ENCODE assay signal across 8 cellular contexts in the genomic region with DNA sequence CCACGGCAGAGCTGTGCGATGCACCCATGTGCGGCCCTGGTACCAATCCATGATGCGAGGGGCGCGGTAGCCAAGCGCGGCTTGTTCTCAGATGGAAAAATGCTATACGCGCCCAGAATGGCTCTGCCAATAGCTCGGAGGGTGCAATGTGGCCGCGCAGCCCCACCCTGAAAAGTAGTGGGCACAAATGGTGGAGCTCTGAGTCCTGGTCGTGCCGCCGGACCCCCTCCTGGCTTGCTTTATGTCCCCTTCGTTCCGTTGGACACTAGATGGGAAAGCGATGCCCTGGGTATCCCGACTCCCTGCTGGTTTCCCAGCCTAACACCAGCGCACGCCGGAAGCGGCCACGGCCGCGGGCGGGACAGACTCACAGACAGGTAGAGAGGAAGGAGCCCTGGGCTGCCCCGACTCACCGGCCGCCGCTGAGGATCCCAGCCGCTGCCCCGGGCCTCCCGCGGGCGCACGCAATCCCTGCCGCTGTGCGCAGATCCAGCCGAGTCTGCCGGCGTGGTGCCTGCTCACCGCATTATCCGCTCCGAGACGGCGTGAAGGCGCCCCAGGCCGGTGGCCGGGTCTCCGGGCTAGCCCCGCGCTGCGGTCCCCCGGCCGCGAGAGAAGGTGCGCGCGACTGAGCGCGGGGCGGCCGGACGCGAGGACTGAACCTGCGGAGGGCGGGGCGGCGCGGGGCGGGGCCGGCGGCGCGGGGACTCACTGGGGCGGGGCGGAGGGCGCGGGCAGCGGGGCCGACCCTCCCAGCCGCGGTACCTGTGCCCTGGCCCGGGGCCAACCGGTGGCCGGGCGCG. TPM values are rescaled to one million over a fixed set of nuclear protein-coding genes. Genes with fewer than 3 reads are reported as not detected.
DNase-seq lines count a peak whose midpoint lies in the region; ATAC-seq, FAIRE-seq and TF ChIP-seq lines count a peak whose summit lies in the region.

A gene with protein sequence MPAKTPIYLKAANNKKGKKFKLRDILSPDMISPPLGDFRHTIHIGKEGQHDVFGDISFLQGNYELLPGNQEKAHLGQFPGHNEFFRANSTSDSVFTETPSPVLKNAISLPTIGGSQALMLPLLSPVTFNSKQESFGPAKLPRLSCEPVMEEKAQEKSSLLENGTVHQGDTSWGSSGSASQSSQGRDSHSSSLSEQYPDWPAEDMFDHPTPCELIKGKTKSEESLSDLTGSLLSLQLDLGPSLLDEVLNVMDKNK (minus strand): TSS at position 630 of the 803 bp plus-strand sequence. CDS start 25,055 bp downstream, outside the sequence.

- peak within 1 kb of the TSS; percentile 89 for H2AFZ ChIP-seq in GM12878 (ENCODE audit: control insufficient read depth, low read depth, low read length)

- TF ChIP-seq POLR2A in GM12878 (IDR thresholded peaks at IDR 0.05; ENCODE audit: low read depth, low read length) (peak; percentile 87), spleen (IDR thresholded peaks at IDR 0.05) (peak in 2 of 3 donors; percentile 22 to 72)

- peak within 1 kb of the TSS; percentile 77 for H3K27ac ChIP-seq in GM12878 (ENCODE audit: control insufficient read depth, insufficient read depth)
- peak within 1 kb of the TSS; percentile 86 to 97 (median 94) for H3K27ac ChIP-seq in spleen

- TF ChIP-seq EP300 in GM12878 (IDR thresholded peaks at IDR 0.05; ENCODE audit: borderline replicate concordance in 1 of 2, control insufficient read depth in 1 of 2, low read depth in 2 of 2, low read length in 2 of 2): no peak

- TF ChIP-seq CTCF in GM12878 (IDR thresholded peaks at IDR 0.05 in 2 of 3, conservative IDR thresholded peaks at IDR 0.05 in 1 of 3; ENCODE audit: control insufficient read depth in 2 of 3, extremely low read depth in 1 of 3, insufficient read depth in 1 of 3, low read depth in 3 of 3, low read length in 3 of 3) (no peak), spleen (IDR thresholded peaks at IDR 0.05 in 8 of 11, conservative IDR thresholded peaks at IDR 0.05 in 3 of 11) (no peak)

- ATAC-seq in GM21825 (IDR thresholded peaks at IDR 0.05; ENCODE audit: unreplicated experiment): peak; percentile 55
- ATAC-seq in GM12878: peak; percentile 72

- intact Hi-C loops in GM12878 (cut with micrococcal nuclease; ENCODE audit: unreplicated experiment): loop anchor here (2.0 to 5.0 kb wide), 4 partner anchors 14 to 256 kb away; no protein-coding TSS in a partner anchor
- intact Hi-C loops in spleen (cut with DNase I; ENCODE audit: low total_unique reads): no loop called here

- H3K4me3 ChIP-seq in GM12878 (peak within 1 kb of the TSS; percentile 87), iPS-18c (ENCODE audit: insufficient read depth, low read depth, low read length) (peak within 1 kb of the TSS; percentile 88), spleen (peak within 1 kb of the TSS; percentile 82 to 95 (median 90))

- CTCF ChIA-PET in GM12878 (lab: Yijun Ruan, JAX): interaction anchor here (0.7 to 3.2 kb wide), 9 partner anchors 14 to 256 kb away, joined by 3 to 15 read pairs (median 5); no protein-coding TSS in a partner anchor

- H3K36me3 ChIP-seq in ES-I3 (ENCODE audit: insufficient read depth, low read length) (no peaks in the 10 kb centered on the region; the same call in 1 of the 2 replicates), GM12878 (ENCODE audit: control insufficient read depth in 2 of 2, insufficient read depth in 2 of 2, low read length in 1 of 2) (peaks cover 2 to 7% of the 10 kb centered on the region in 2 experiments; a peak in 3 of 4 replicates), spleen (peaks cover 0 to 8% (median 2%) of the 10 kb centered on the region in 6 donors)

- WGBS in GM12878 (ENCODE audit: insufficient coverage, insufficient replicate concordance, low lambda C conversion rate, missing lambda C conversion rate): 1% methylated on average over 89 of the region's 90 CpGs
- 0 to 1% (median 0%) methylated on average over 25 to 90 of the region's 90 CpGs for WGBS in spleen, 5 donors

- no peaks in the 10 kb centered on the region for H3K27me3 ChIP-seq in GM12878 (replicated peaks in 1 of 2; ENCODE audit: control insufficient read depth in 2 of 2, insufficient read depth in 2 of 2, low read length in 1 of 2)
- H3K27me3 ChIP-seq in spleen (replicated peaks in 1 of 7): no peaks in the 10 kb centered on the region

- TF ChIP-seq RAD21 in GM12878 (IDR thresholded peaks at IDR 0.05; ENCODE audit: insufficient read depth, low read depth, low read length): 0 out of 2 replicates have a peak, but pooled peaks have one; percentile 8

- H3K9ac ChIP-seq in ES-I3 (ENCODE audit: low read depth, low read length) (peak within 1 kb of the TSS; percentile 90), GM12878 (ENCODE audit: control insufficient read depth, insufficient read depth, low read length) (peak within 1 kb of the TSS; percentile 84)

- H3K79me2 ChIP-seq in GM12878 (ENCODE audit: control insufficient read depth, insufficient read depth, low read length): peaks cover 59% of the 10 kb centered on the region

- no peak for FAIRE-seq in GM12878 (lab: Jason Lieb, UNC)

- SMC1A ChIA-PET in GM12878 (lab: Charles Lee; ENCODE audit: uncharacterized antibody, unreplicated experiment): interaction anchor here (0.8 to 14.0 kb wide), 15 partner anchors 15 to 275 kb away, joined by 3 to 246 read pairs (median 6); no protein-coding TSS in a partner anchor

- peak within 1 kb of the TSS; percentile 93 for H3K4me2 ChIP-seq in GM12878 (ENCODE audit: control insufficient read depth, insufficient read depth)

- POLR2A ChIA-PET in GM12878 (lab: Charles Lee): interaction anchor here (0.6 to 9.9 kb wide), 9 partner anchors 15 to 206 kb away, joined by 3 to 171 read pairs (median 4); no protein-coding TSS in a partner anchor

- RAD21 ChIA-PET in GM12878 (lab: Charles Lee; ENCODE audit: unreplicated experiment): interaction anchor here (0.6 to 7.8 kb wide), 24 partner anchors 12 to 257 kb away, joined by 3 to 127 read pairs (median 5); no protein-coding TSS in a partner anchor

- in situ Hi-C loops in GM12878 (cut with MboI): no loop called here

- H3K9me3 ChIP-seq in ES-I3 (ENCODE audit: control insufficient read depth, insufficient read depth, low read length): no peaks in the 10 kb centered on the region
- H3K9me3 ChIP-seq in GM12878 (replicated peaks; ENCODE audit: control insufficient read depth, insufficient read depth, low read length): no peaks in the 10 kb centered on the region
- H3K9me3 ChIP-seq in iPS-18c (ENCODE audit: control insufficient read depth, insufficient read depth, low read length): peaks cover 2% of the 10 kb centered on the region
- no peaks in the 10 kb centered on the region for H3K9me3 ChIP-seq in spleen

- BruUV-seq in GM12878 (replicated peaks; lab: Mats Ljungman, UMichigan): no TSS peak

- no peaks in the 10 kb centered on the region for H4K20me1 ChIP-seq in GM12878 (ENCODE audit: control insufficient read depth, insufficient read depth)

- peak; percentile 61 for DNase-seq in M059J (ENCODE audit: low read depth)
- peak; percentile 61 for DNase-seq in T-helper 22 cell (ENCODE audit: low read depth)
- DNase-seq in GM12878 (ENCODE audit: low read depth, low spot score): no peak
- peak; percentile 94 for DNase-seq in spleen
- no peak for DNase-seq in NCI-H187 (lab: John Stamatoyannopoulos, UW)

- H3K4me1 ChIP-seq in ES-I3 (ENCODE audit: insufficient read depth, low read length) (peaks cover 29% of the 10 kb centered on the region), GM12878 (ENCODE audit: control insufficient read depth, insufficient read depth, low read length) (no peaks in the 10 kb centered on the region; the same call in 1 of the 2 replicates), spleen (peaks cover 12 to 84% (median 60%) of the 10 kb centered on the region in 6 donors)

TF ChIP-seq in GM12878, 131 proteins besides CTCF, POLR2A, EP300 and RAD21 (continues in another document):
- TF ChIP-seq POU2F2 (IDR thresholded peaks at IDR 0.05; ENCODE audit: borderline replicate concordance, low read depth, low read length) (peak; percentile 69; the same call in 2 of the 3 replicates), SREBF1 (IDR thresholded peaks at IDR 0.05; ENCODE audit: low read length) (no peak), ZZZ3 (IDR thresholded peaks at IDR 0.05; ENCODE audit: control insufficient read depth, insufficient read length, low read depth) (no peak), POLR2AphosphoS2 (IDR thresholded peaks at IDR 0.05; ENCODE audit: low read depth, low read length) (peak; percentile 11; the same call in 1 of the 2 replicates), CHD1 (IDR thresholded peaks at IDR 0.05; ENCODE audit: low read depth, low read length) (0 out of 2 replicates have a peak, but pooled peaks have one; percentile 44)
- TF ChIP-seq, protein P1, sequence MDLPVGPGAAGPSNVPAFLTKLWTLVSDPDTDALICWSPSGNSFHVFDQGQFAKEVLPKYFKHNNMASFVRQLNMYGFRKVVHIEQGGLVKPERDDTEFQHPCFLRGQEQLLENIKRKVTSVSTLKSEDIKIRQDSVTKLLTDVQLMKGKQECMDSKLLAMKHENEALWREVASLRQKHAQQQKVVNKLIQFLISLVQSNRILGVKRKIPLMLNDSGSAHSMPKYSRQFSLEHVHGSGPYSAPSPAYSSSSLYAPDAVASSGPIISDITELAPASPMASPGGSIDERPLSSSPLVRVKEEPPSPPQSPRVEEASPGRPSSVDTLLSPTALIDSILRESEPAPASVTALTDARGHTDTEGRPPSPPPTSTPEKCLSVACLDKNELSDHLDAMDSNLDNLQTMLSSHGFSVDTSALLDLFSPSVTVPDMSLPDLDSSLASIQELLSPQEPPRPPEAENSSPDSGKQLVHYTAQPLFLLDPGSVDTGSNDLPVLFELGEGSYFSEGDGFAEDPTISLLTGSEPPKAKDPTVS (IDR thresholded peaks at IDR 0.05; ENCODE audit: low read depth, low read length): no peak

RNA-seq across cellular contexts. Expression of the gene that starts here (rescaled TPM):
- 63.4 and 78.4 TPM in 2 replicates for total RNA-seq in M059J (2014; rRNA removed; shearing (Covaris generic))
- total RNA-seq in GM12878 (2013; cell fraction: nucleolus; rRNA removed): 36.3 and 37.4 TPM in 2 replicates
- total RNA-seq in GM12878 (2014; rRNA removed): 36.2 and 36.9 TPM in 2 replicates
- 44.6 and 46.5 TPM in 2 replicates for total RNA-seq in GM12878 (2014; rRNA removed; fragmentation: Illumina TruSeq; extraction: Trizol)
- total RNA-seq in GM12878 (2021): 63.1 and 67.6 TPM in 2 replicates
- polyA plus RNA-seq in GM12878 (2011; ENCODE audit: low read depth): 8.8 TPM
- 47.3 and 47.4 TPM in 2 replicates for polyA plus RNA-seq in GM12878 (2011; rRNA removed)
- polyA plus RNA-seq in GM12878 (2011; cell fraction: cytosol; rRNA removed): 51.0 and 62.8 TPM in 2 replicates
- polyA plus RNA-seq in GM12878 (2011; cell fraction: nucleus; rRNA removed): 33.6 and 47.7 TPM in 2 replicates
- polyA plus RNA-seq in GM12878 (2012): 13.6 and 28.5 TPM in 2 replicates
- 86.9 and 109 TPM in 2 replicates for polyA plus RNA-seq in GM12878 (2014; fragmentation: Illumina TruSeq; extraction: Trizol)
- 10 to 100 TPM; 11.8 to 16.1 TPM for polyA plus RNA-seq in GM12878 (2014; fragmentation: Nextera tagmentation; extraction: Ambion mirVana)
- polyA plus RNA-seq in GM12878 (2014; rRNA removed): 59.1 and 61.4 TPM in 2 replicates
- 10 to 100 TPM; 58.4 to 66.1 TPM for polyA plus RNA-seq in GM12878 (2016; fragmentation: Nextera tagmentation; extraction: Ambion mirVana)
- 32.6 and 52.1 TPM in 2 replicates for polyA minus RNA-seq in GM12878 (2011; rRNA and poly(A)+ RNA removed)
- 18.0 and 24.0 TPM in 2 replicates for polyA minus RNA-seq in GM12878 (2011; cell fraction: cytosol; rRNA and poly(A)+ RNA removed)
- 19.7 and 24.1 TPM in 2 replicates for polyA minus RNA-seq in GM12878 (2011; cell fraction: nucleus; rRNA and poly(A)+ RNA removed)
- total RNA-seq in spleen: 10 to 100 TPM; 30.2 to 57.2 (median 44.8) TPM
- 10 to 100 TPM in 1 of 3 donors, 1 to 10 TPM in 2; 9.5 to 13.3 (median 9.7) TPM for polyA plus RNA-seq in spleen

Comparison
In these comparisons a context has a peak if more than half of its experiments do, and no peak if none do; other contexts are left out.
1. DNase-seq: peak in M059J (single experiment), T-helper 22 cell (single experiment) and spleen (single experiment); none in GM12878 (single experiment) and NCI-H187 (0 of 2).
2. Peak in every context shown above with its lines, with median percentiles within 50 percentile points of each other: H3K4me3 ChIP-seq.